In genomic region chr3:125507128-125507527, GRCh38 we compare ENCODE assay signal across 27 cellular contexts.
"Had no signal": no experiment of that assay in that cellular context is flagged by ENCODE, and none has a peak within 500 bp of the region (broad histone marks: within the 10 kb centered on the region; RNA-seq: fewer than 3 reads in every experiment).

No MANE protein-coding gene starts in this region.

- H3K4me3 ChIP-seq: left lung, lower lobe of right lung, ovary, right atrium auricular region, skin epidermis, stomach, testis, thyroid gland, transverse colon, upper lobe of left lung, vagina had no signal

- ATAC-seq: left cardiac atrium; left lung; lower lobe of right lung; naive thymus-derived CD8-positive, alpha-beta T cell; sciatic nerve; stimulated activated naive B cell treated with anti-CD40 and anti-IgM and Interleukin-4, amounts not matched to agents 10 μg/mL and 1 μg/mL and 100 μg/mL, for 72 hours; stimulated activated naive CD8-positive, alpha-beta T cell treated with anti-CD3 and anti-CD28 coated beads, Interleukin-15, Interleukin-2, amounts not matched to agents 100 U/mL and 50 U/mL, for 24 hours had no signal

- H3K27me3 ChIP-seq: left lung, ovary, right atrium auricular region, stomach, testis, thyroid gland, transverse colon, upper lobe of left lung, vagina had no signal

- H3K27ac ChIP-seq: left lung, lower lobe of right lung, ovary, right atrium auricular region, skin epidermis, stomach, testis, thyroid gland, transverse colon, upper lobe of left lung, vagina had no signal

- H3K9me3 ChIP-seq: lower lobe of right lung, ovary, testis, thyroid gland, upper lobe of left lung, vagina had no signal

- H3K27me3 Mint-ChIP-seq: naive thymus-derived CD8-positive, alpha-beta T cell; progenitor cell of endocrine pancreas; stimulated activated naive B cell treated with anti-CD40 and anti-IgM and Interleukin-4, amounts not matched to agents 10 μg/mL and 1 μg/mL and 100 μg/mL, for 72 hours had no signal

- H3K27ac Mint-ChIP-seq: naive thymus-derived CD8-positive, alpha-beta T cell; nephron; progenitor cell of endocrine pancreas; stimulated activated naive B cell treated with anti-CD40 and anti-IgM and Interleukin-4, amounts not matched to agents 10 μg/mL and 1 μg/mL and 100 μg/mL, for 72 hours had no signal

- H3K4me1 Mint-ChIP-seq: neural crest cell had no signal

- H3K4me3 Mint-ChIP-seq: naive thymus-derived CD8-positive, alpha-beta T cell; nephron; neural crest cell; stimulated activated naive B cell treated with anti-CD40 and anti-IgM and Interleukin-4, amounts not matched to agents 10 μg/mL and 1 μg/mL and 100 μg/mL, for 72 hours had no signal

- H3K36me3 ChIP-seq: ovary, thyroid gland had no signal

- DNase-seq: hippocampal formation; kidney glomerular epithelial cell; left cardiac atrium; left lung; lower lobe of right lung; mammary epithelial cell; mesenchymal stem cell; naive thymus-derived CD8-positive, alpha-beta T cell; ovary; stimulated activated CD4-positive, alpha-beta T cell treated with anti-CD3 and anti-CD28 coated beads, Interleukin-12 subunit alpha, Interleukin-12 subunit beta, amount 100 ng/mL, for 4 hours; stimulated activated CD4-positive, alpha-beta T cell treated with anti-CD3 and anti-CD28 coated beads, Interleukin-15, amount 100 ng/mL, for 24 hours; stimulated activated CD4-positive, alpha-beta T cell treated with anti-CD3 and anti-CD28 coated beads, Interleukin-2, amount 100 ng/mL, for 24 hours; stimulated activated CD4-positive, alpha-beta T cell treated with anti-CD3 and anti-CD28 coated beads, Interleukin-4, amount 100 ng/mL, for 1 hour; stimulated activated naive B cell treated with anti-CD40 and anti-IgM and Interleukin-4, amounts not matched to agents 10 μg/mL and 1 μg/mL and 100 μg/mL, for 72 hours; stimulated activated naive CD8-positive, alpha-beta T cell treated with anti-CD3 and anti-CD28 coated beads, Interleukin-15, Interleukin-2, amounts not matched to agents 100 U/mL and 50 U/mL, for 24 hours; stomach; testis; thyroid gland; transverse colon; upper lobe of left lung had no signal
